12 cellular contexts compared by ENCODE assay signal in the genomic region with DNA sequence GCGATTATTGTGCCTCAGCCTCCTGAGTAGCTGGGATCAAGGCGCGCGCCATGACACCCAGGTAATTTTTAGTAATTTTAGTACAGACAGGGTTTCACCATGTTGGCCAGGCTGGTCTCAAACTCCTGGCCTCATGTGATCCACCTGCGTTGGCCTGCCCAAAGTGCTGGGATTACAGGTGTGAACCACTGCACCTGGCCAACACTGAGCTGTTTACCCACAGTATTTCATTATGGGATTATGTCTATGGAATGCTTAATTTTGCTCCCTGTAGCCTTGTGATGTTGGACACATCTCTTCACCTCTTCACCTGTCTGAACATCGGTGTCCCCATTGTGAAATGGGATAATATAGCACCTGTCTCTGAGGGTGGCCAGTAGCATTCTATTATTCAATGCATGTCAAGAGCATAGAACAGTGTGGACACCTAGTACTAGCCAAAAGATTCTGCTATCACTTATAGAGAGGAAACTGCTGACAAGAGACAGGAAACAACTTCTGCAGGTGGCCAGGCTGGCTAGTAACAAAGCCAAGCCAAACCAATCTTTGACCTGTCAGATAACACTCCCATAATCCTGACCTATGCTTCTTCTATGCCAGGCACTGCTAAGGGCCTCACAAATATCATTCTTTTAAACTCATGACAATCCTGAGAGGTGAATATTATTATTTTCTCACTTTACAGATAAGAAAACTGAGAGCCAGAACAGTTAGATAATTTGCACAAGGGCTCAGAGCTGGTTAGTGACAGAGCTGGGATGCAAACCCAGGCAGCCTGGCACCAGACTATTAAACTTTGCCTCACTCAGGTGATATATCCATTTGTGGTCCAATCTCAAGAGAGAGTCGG.
"Had no signal": no experiment of that assay in that cellular context is flagged by ENCODE, and none has a peak within 500 bp of the region (broad histone marks: within the 10 kb centered on the region; RNA-seq: fewer than 3 reads in every experiment).

No MANE protein-coding gene starts in this region.

- H3K4me3 ChIP-seq: skin epidermis, stomach, thoracic aorta had no signal

- H3K4me1 ChIP-seq: parathyroid adenoma had no signal

- H3K27ac ChIP-seq: parathyroid adenoma, skin epidermis, stomach, thoracic aorta had no signal

- H3K36me3 ChIP-seq: stomach, thoracic aorta had no signal

- H3K27me3 ChIP-seq: stomach had no signal

- DNase-seq: activated CD4-positive, alpha-beta T cell treated with anti-CD3 and anti-CD28 coated beads for 48 hours; activated naive CD4-positive, alpha-beta T cell treated with anti-CD3 and anti-CD28 coated beads, Interleukin-2, amount 50 U/mL, for 16 hours; activated T-cell treated with anti-CD3 and anti-CD28 coated beads for 4 hours; amniotic stem cell; cerebellar nuclear complex; endodermal cell; erythroblast; stomach; SW 1271 had no signal

- H3K9me3 ChIP-seq: thoracic aorta had no signal
